1 cellular context compared by ENCODE assay signal in genomic region chr1:109213824-109214693, GRCh38.
TF ChIP-seq lines count a peak whose summit lies in the region.

Gene SARS1, plus strand, starts transcription at chr1:109213918. Its CDS starts 75 bp downstream, at chr1:109213993.

TF ChIP-seq in K562, 482 proteins besides CTCF, POLR2A, EP300 and RAD21 (continued from another document and continues in another):
- peak; percentile 70; the same call in 1 of the 2 replicates for TF ChIP-seq ETS1 (conservative IDR thresholded peaks at IDR 0.05; ENCODE audit: control insufficient read depth, low read depth, low read length)
- TF ChIP-seq BCL6 (CRISPR knock-in tag; IDR thresholded peaks at IDR 0.05) = no peak
- peak; percentile 64; the same call in 1 of the 2 replicates for TF ChIP-seq ZBTB1 (CRISPR knock-in tag; IDR thresholded peaks at IDR 0.05; ENCODE audit: borderline replicate concordance, low read depth)
- TF ChIP-seq GTF2B (IDR thresholded peaks at IDR 0.05; ENCODE audit: extremely low read depth, insufficient read length) = peak; percentile 23
- no peak for TF ChIP-seq CREB1 (IDR thresholded peaks at IDR 0.05)
- peak; percentile 43; the same call in 1 of the 2 replicates for TF ChIP-seq CREB1 (CRISPR knock-in tag; IDR thresholded peaks at IDR 0.05)
- peak in 1 of 2 experiments; percentile 64 for TF ChIP-seq E2F6 (IDR thresholded peaks at IDR 0.05; ENCODE audit: borderline replicate concordance in 1 of 2, extremely low read depth in 1 of 2, insufficient read depth in 1 of 2, insufficient read length in 1 of 2, low read depth in 1 of 2, low read length in 1 of 2, poor library complexity in 1 of 2, severe bottlenecking in 1 of 2)
- TF ChIP-seq WHSC1 (IDR thresholded peaks at IDR 0.05; ENCODE audit: low read length) = no peak
- no peak for TF ChIP-seq SPI1 (IDR thresholded peaks at IDR 0.05; ENCODE audit: borderline replicate concordance, low read depth, low read length)
- peak; percentile 88; the same call in 1 of the 2 replicates for TF ChIP-seq DNMT1 (IDR thresholded peaks at IDR 0.05)
- no peak for TF ChIP-seq CCAR2 (IDR thresholded peaks at IDR 0.05; ENCODE audit: low read depth, low read length)
- peak; percentile 78; the same call in 1 of the 2 replicates for TF ChIP-seq SRSF3 (IDR thresholded peaks at IDR 0.05; ENCODE audit: insufficient read depth, low read length)
- peak; percentile 62 for TF ChIP-seq L3MBTL2 (IDR thresholded peaks at IDR 0.05)
- TF ChIP-seq ZNF274 (IDR thresholded peaks at IDR 0.05; ENCODE audit: borderline replicate concordance, low read depth, low read length) = no peak
- peak; percentile 41; the same call in 1 of the 2 replicates for TF ChIP-seq CC2D1A (IDR thresholded peaks at IDR 0.05)
- no peak for TF ChIP-seq MAFK (IDR thresholded peaks at IDR 0.05; ENCODE audit: low read length)
- no peak for TF ChIP-seq BRCA1 (IDR thresholded peaks at IDR 0.05)
- TF ChIP-seq BRCA1 (CRISPR knock-in tag; IDR thresholded peaks at IDR 0.05) = no peak
- TF ChIP-seq ZFP30 (CRISPR knock-in tag; IDR thresholded peaks at IDR 0.05; ENCODE audit: borderline replicate concordance) = no peak
- no peak for TF ChIP-seq ZNF407 (IDR thresholded peaks at IDR 0.05; ENCODE audit: low read depth)
- TF ChIP-seq BCOR (IDR thresholded peaks at IDR 0.05) = peak; percentile 56
- TF ChIP-seq ELF2 (CRISPR knock-in tag; IDR thresholded peaks at IDR 0.05) = peak; percentile 51; the same call in 1 of the 2 replicates
- TF ChIP-seq MGA (IDR thresholded peaks at IDR 0.05) = peak; percentile 64
- TF ChIP-seq ZNF609 (CRISPR knock-in tag; IDR thresholded peaks at IDR 0.05; ENCODE audit: borderline replicate concordance) = peak; percentile 51; the same call in 1 of the 2 replicates
